In genomic region chr10:117075064-117075463, GRCh38 we compare ENCODE assay signal across 19 cellular contexts.
DNase-seq lines count a peak whose midpoint lies in the region; ATAC-seq, FAIRE-seq and TF ChIP-seq lines count a peak whose summit lies in the region.
"Had no signal": no experiment of that assay in that cellular context is flagged by ENCODE, and none has a peak within 500 bp of the region (broad histone marks: within the 10 kb centered on the region; RNA-seq: fewer than 3 reads in every experiment).

No MANE protein-coding gene starts in this region.

- H3K4me1 ChIP-seq in A549 (peaks cover 8% of the 10 kb centered on the region; the same call in 2 of the 3 replicates), GM23248 (ENCODE audit: insufficient read depth) (no peaks in the 10 kb centered on the region), RWPE2 (ENCODE audit: insufficient read depth, poor library complexity, severe bottlenecking) (no peaks in the 10 kb centered on the region)

- H3K9me3 ChIP-seq in A549 (no peaks in the 10 kb centered on the region), GM23248 (ENCODE audit: low read depth) (no peaks in the 10 kb centered on the region), RWPE2 (ENCODE audit: severe bottlenecking) (no peaks in the 10 kb centered on the region)
- H3K9me3 ChIP-seq: SJCRH30 had no signal

- H3K27ac ChIP-seq in A549 = no peak overlapping the region
- no peak overlapping the region for H3K27ac ChIP-seq in GM23248
- H3K27ac ChIP-seq in RWPE2 (ENCODE audit: poor library complexity, severe bottlenecking) = no peak overlapping the region
- H3K27ac ChIP-seq: SJCRH30, WERI-Rb-1 had no signal

- no peak for TF ChIP-seq EP300 in A549 (IDR thresholded peaks at IDR 0.05)

- no peaks in the 10 kb centered on the region for H4K20me1 ChIP-seq in GM23248 (ENCODE audit: insufficient read depth)

- H3K79me2 ChIP-seq in GM23248 (ENCODE audit: insufficient read depth) = no peaks in the 10 kb centered on the region

- 0 out of 3 replicates have a peak overlapping the region, but pooled peaks have one; percentile 12 for H3K4me2 ChIP-seq in A549
- no peak overlapping the region for H3K4me2 ChIP-seq in GM23248 (ENCODE audit: unreplicated experiment)

- WGBS in A549 (ENCODE audit: missing lambda C conversion rate) = 59% methylated on average over 1 of the region's 1 CpG
- 14 to 27% methylated on average over 1 of the region's 1 CpG for WGBS in GM23248 (ENCODE audit: low coverage in 1 of 2, low lambda C conversion rate in 2 of 2, missing lambda C conversion rate in 2 of 2), 2 experiments
- WGBS in lower leg skin, 2 donors = 88 to 100% methylated on average over 1 of the region's 1 CpG

- no peaks in the 10 kb centered on the region for H3F3A ChIP-seq in GM23248 (ENCODE audit: insufficient read depth)

- H3K9ac ChIP-seq in GM23248 = no peak overlapping the region

- TF ChIP-seq CTCF in A549 (IDR thresholded peaks at IDR 0.05) (no peak), RWPE2 (IDR thresholded peaks at IDR 0.05; ENCODE audit: poor library complexity, severe bottlenecking) (no peak), fibroblast of mammary gland (conservative IDR thresholded peaks at IDR 0.05; ENCODE audit: control insufficient read depth, insufficient read depth, low read depth, low read length) (no peak), lower leg skin (IDR thresholded peaks at IDR 0.05) (no peak)

- H3K27me3 ChIP-seq in GM23248 (replicated peaks; ENCODE audit: insufficient read depth) = no peaks in the 10 kb centered on the region; the same call in 1 of the 2 replicates
- H3K27me3 ChIP-seq in RWPE2 (ENCODE audit: insufficient read depth, poor library complexity, severe bottlenecking) = peaks cover 24% of the 10 kb centered on the region

- TF ChIP-seq RAD21 in A549 (conservative IDR thresholded peaks at IDR 0.05 in 1 of 2, IDR thresholded peaks at IDR 0.05 in 1 of 2) = no peak

- H3K4me3 ChIP-seq in A549 (no peak overlapping the region), GM23248 (no peak overlapping the region), RWPE2 (ENCODE audit: severe bottlenecking) (no peak overlapping the region), fibroblast of mammary gland (ENCODE audit: control insufficient read depth, low read depth, low read length) (no peak overlapping the region), lower leg skin (ENCODE audit: low read depth, poor library complexity, severe bottlenecking) (no peak overlapping the region)
- H3K4me3 ChIP-seq: SJCRH30 had no signal

- in situ Hi-C loops in GM23248 (cut with MboI) = no loop called here

- intact Hi-C loops in lower leg skin (cut with DNase I; ENCODE audit: low total_unique reads) = no loop called here

- no peaks in the 10 kb centered on the region for H3K36me3 ChIP-seq in GM23248 (ENCODE audit: low read depth)
- no peaks in the 10 kb centered on the region for H3K36me3 ChIP-seq in RWPE2 (ENCODE audit: low read depth)
- H3K36me3 ChIP-seq: SJCRH30, WERI-Rb-1 had no signal

- POLR2A ChIA-PET in A549 (lab: Yijun Ruan, JAX) = no interaction called here

- no peak for FAIRE-seq in A549 (lab: Jason Lieb, UNC)

- DNase-seq in A549 (ENCODE audit: low read depth in 1 of 2, low spot score in 1 of 2) (peak in 1 of 2 experiments; percentile 27), GM23248 (peak; percentile 28), RWPE2 (ENCODE audit: low spot score) (no peak), fibroblast of mammary gland (ENCODE audit: low read depth) (peak; percentile 6), lower leg skin (ENCODE audit: low spot score in 2 of 2) (no peak), NCI-H748 (lab: John Stamatoyannopoulos, UW; ENCODE audit: unreplicated experiment) (no peak)
- no peak for DNase-seq in activated CD4-positive, alpha-beta T cell treated with anti-CD3 and anti-CD28 coated beads, Interleukin-2, amount 50 U/mL, for 1 hour
- DNase-seq: activated gamma-delta T cell; CD4-positive, alpha-beta T cell; cerebellar nuclear complex; DMS79; erythroblast; left cardiac atrium; nephron progenitor cell; SJCRH30; T-helper 2 cell had no signal

- no peak overlapping the region for H2AFZ ChIP-seq in GM23248

- CTCF ChIA-PET in A549 (lab: Yijun Ruan, JAX) = interaction anchor here (1.2 to 1.5 kb wide), 2 partner anchors 100 to 384 kb away, joined by 3 read pairs; no protein-coding TSS in a partner anchor

- TF ChIP-seq POLR2A in A549 (IDR thresholded peaks at IDR 0.05; ENCODE audit: low read length) (no peak), lower leg skin (IDR thresholded peaks at IDR 0.05) (no peak)

- H3K9me2 ChIP-seq in GM23248 (ENCODE audit: insufficient read depth) = no peaks in the 10 kb centered on the region

- ATAC-seq in A549 (peak; percentile 74 to 79; a peak in 4 of 6 replicates), RWPE2 (ENCODE audit: low read depth) (peak; percentile 78), GM18867 (IDR thresholded peaks at IDR 0.05; ENCODE audit: unreplicated experiment) (no peak)
- ATAC-seq: left cardiac atrium; stimulated activated effector memory CD8-positive, alpha-beta T cell treated with anti-CD3 and anti-CD28 coated beads, Interleukin-12 subunit alpha, Interleukin-12 subunit beta, amount 100 ng/mL, for 72 hours had no signal

TF ChIP-seq in A549, 52 proteins besides CTCF, POLR2A, EP300 and RAD21:
- no peak for TF ChIP-seq JUNB (IDR thresholded peaks at IDR 0.05)
- TF ChIP-seq FOSL2 (IDR thresholded peaks at IDR 0.05) = no peak
- peak; percentile 33; the same call in 1 of the 2 replicates for TF ChIP-seq FOSL2 (CRISPR knock-in tag; IDR thresholded peaks at IDR 0.05)
- TF ChIP-seq NFE2L2 (conservative IDR thresholded peaks at IDR 0.05; ENCODE audit: low read length) = 0 out of 2 replicates have a peak, but pooled peaks have one; percentile 3
- TF ChIP-seq MAFK (IDR thresholded peaks at IDR 0.05; ENCODE audit: partially characterized antibody) = peak; percentile 49
- no peak for TF ChIP-seq NPAS2 (CRISPR knock-in tag; IDR thresholded peaks at IDR 0.05; ENCODE audit: borderline replicate concordance)

Comparison
In these comparisons a context has a peak if more than half of its experiments do, and no peak if none do; other contexts are left out.
1. DNase-seq: peak in GM23248 (single experiment) and fibroblast of mammary gland (single experiment); none in RWPE2 (single experiment), activated CD4-positive, alpha-beta T cell treated with anti-CD3 and anti-CD28 coated beads, Interleukin-2, amount 50 U/mL, for 1 hour (single experiment), lower leg skin (0 of 2) and NCI-H748 (single experiment).